ENCODE assay signal across 17 cellular contexts in genomic region chr1:1134300-1134961, GRCh38. TPM values are rescaled to one million over a fixed set of nuclear protein-coding genes. Genes with fewer than 3 reads are reported as not detected.
DNase-seq lines count a peak whose midpoint lies in the region; ATAC-seq and TF ChIP-seq lines count a peak whose summit lies in the region.
"Had no signal": no experiment of that assay in that cellular context is flagged by ENCODE, and none has a peak within 500 bp of the region (broad histone marks: within the 10 kb centered on the region; RNA-seq: fewer than 3 reads in every experiment).

No MANE protein-coding gene starts in this region.

- no peaks in the 10 kb centered on the region for H3K36me3 ChIP-seq in left ventricle myocardium inferior
- H3K36me3 ChIP-seq in mesenchymal stem cell (ENCODE audit: control insufficient read depth in 1 of 2, insufficient read depth in 2 of 2, low read depth in 1 of 2, low read length in 2 of 2) = peaks cover 0 to 8% of the 10 kb centered on the region in 2 experiments
- no peaks in the 10 kb centered on the region for H3K36me3 ChIP-seq in stomach
- H3K36me3 ChIP-seq in brain microvascular endothelial cell (replicated peaks) = no peaks in the 10 kb centered on the region

- H3K18ac ChIP-seq in mesenchymal stem cell (ENCODE audit: low read depth in 1 of 2, low read length in 2 of 2) = no peak overlapping the region

- TF ChIP-seq POLR2A in stomach (IDR thresholded peaks at IDR 0.05) = no peak

- peak overlapping the region; percentile 56 for H3K27ac ChIP-seq in left ventricle myocardium inferior (replicated peaks)
- no peak overlapping the region for H3K27ac ChIP-seq in mesenchymal stem cell (ENCODE audit: low read length, poor library complexity, severe bottlenecking)
- H3K27ac ChIP-seq in stomach = peak overlapping the region; percentile 91 to 99 (median 94)
- no peak overlapping the region for H3K27ac ChIP-seq in brain microvascular endothelial cell
- H3K27ac ChIP-seq: HL-60 had no signal

- no peak overlapping the region for H4K8ac ChIP-seq in mesenchymal stem cell (ENCODE audit: low read length)

- no peak overlapping the region for H3K9ac ChIP-seq in mesenchymal stem cell (ENCODE audit: low read length)

- intact Hi-C loops in left ventricle myocardium inferior (cut with micrococcal nuclease) (no loop called here), cardiac septum (cut with DNase I) (loop anchor here (5.0 kb wide), 1 partner anchor 73 kb away; the partner anchor contains the start of gene TNFRSF18), stomach (cut with DNase I; ENCODE audit: low total_unique reads) (no loop called here)

- H3K9me3 Mint-ChIP-seq in IgD-negative memory B cell = no peaks in the 10 kb centered on the region
- H3K9me3 Mint-ChIP-seq: CD4-positive, alpha-beta memory T cell; H9 had no signal

- H2AK5ac ChIP-seq in mesenchymal stem cell (ENCODE audit: low read length, severe bottlenecking) = peak overlapping the region; percentile 84

- H3K36me3 Mint-ChIP-seq in IgD-negative memory B cell = no peaks in the 10 kb centered on the region
- H3K36me3 Mint-ChIP-seq: CD4-positive, alpha-beta memory T cell had no signal

- H2BK15ac ChIP-seq in mesenchymal stem cell (ENCODE audit: low read depth, poor library complexity, severe bottlenecking) = no peak overlapping the region

- no peak overlapping the region for H3K4me3 Mint-ChIP-seq in IgD-negative memory B cell
- H3K4me3 Mint-ChIP-seq: H9 had no signal

- H2BK5ac ChIP-seq in mesenchymal stem cell (ENCODE audit: low read depth, low read length, poor library complexity, severe bottlenecking) = no peak overlapping the region

- H3K4me1 Mint-ChIP-seq in IgD-negative memory B cell = peaks cover 13 to 22% (median 21%) of the 10 kb centered on the region in 3 donors

- peaks cover 1% of the 10 kb centered on the region for H3K27me3 Mint-ChIP-seq in IgD-negative memory B cell
- H3K27me3 Mint-ChIP-seq: CD4-positive, alpha-beta memory T cell had no signal

- H3K79me1 ChIP-seq in mesenchymal stem cell (replicated peaks; ENCODE audit: low read length, poor library complexity, severe bottlenecking) = peaks cover 7% of the 10 kb centered on the region

- no peak overlapping the region for H3K23ac ChIP-seq in mesenchymal stem cell (ENCODE audit: low read length in 2 of 2)

- WGBS in mesenchymal stem cell = 91% methylated on average over 27 of the region's 27 CpGs
- 73 to 91% (median 89%) methylated on average over 13 to 27 of the region's 27 CpGs for WGBS in stomach, 5 donors

- no peak overlapping the region for H3K4ac ChIP-seq in mesenchymal stem cell (ENCODE audit: low read depth in 1 of 2, low read length in 2 of 2)

- no peak overlapping the region for H3K14ac ChIP-seq in mesenchymal stem cell (ENCODE audit: low read length in 2 of 2)

- no peak overlapping the region for H2BK12ac ChIP-seq in mesenchymal stem cell (ENCODE audit: low read length in 2 of 2)

- ATAC-seq in HG02610 (IDR thresholded peaks at IDR 0.05; ENCODE audit: unreplicated experiment) (no peak), HG02798 (IDR thresholded peaks at IDR 0.05; ENCODE audit: poor library complexity, unreplicated experiment) (no peak)

- H2AFZ ChIP-seq in mesenchymal stem cell (ENCODE audit: low read depth, low read length) = no peak overlapping the region

- no peak for TF ChIP-seq CTCF in left ventricle myocardium inferior (IDR thresholded peaks at IDR 0.05; ENCODE audit: borderline replicate concordance)
- TF ChIP-seq CTCF in stomach (IDR thresholded peaks at IDR 0.05) = no peak
- TF ChIP-seq CTCF in brain microvascular endothelial cell (IDR thresholded peaks at IDR 0.05; ENCODE audit: low read depth, low read length, missing control alignments) = no peak

- H3K27ac Mint-ChIP-seq in IgD-negative memory B cell = peak overlapping the region in 2 of 3 donors; percentile 39 to 84
- H3K27ac Mint-ChIP-seq: H9 had no signal

- H3K9me3 ChIP-seq in left ventricle myocardium inferior (replicated peaks) = no peaks in the 10 kb centered on the region
- no peaks in the 10 kb centered on the region for H3K9me3 ChIP-seq in mesenchymal stem cell (ENCODE audit: control insufficient read depth, low read length)
- no peaks in the 10 kb centered on the region for H3K9me3 ChIP-seq in stomach

- DNase-seq in left ventricle myocardium inferior = no peak
- DNase-seq in cardiac septum (ENCODE audit: low spot score) = no peak
- no peak for DNase-seq in mesenchymal stem cell
- no peak for DNase-seq in stomach
- no peak for DNase-seq in brain microvascular endothelial cell
- DNase-seq: 8988T; AML-193; CD4-positive, alpha-beta memory T cell; DMS153; DMS79 treated with DMSO at 0.1 percent for 48 hours; EL; GOT3; H9 had no signal

- H3K4me1 ChIP-seq in left ventricle myocardium inferior (peaks cover 4% of the 10 kb centered on the region), mesenchymal stem cell (ENCODE audit: control insufficient read depth, insufficient read depth, low read depth, low read length) (peaks cover 50% of the 10 kb centered on the region), stomach (peaks cover 40 to 70% (median 61%) of the 10 kb centered on the region in 4 donors)

- H4K91ac ChIP-seq in mesenchymal stem cell (ENCODE audit: low read length) = no peak overlapping the region

- H3K27me3 ChIP-seq in left ventricle myocardium inferior (ENCODE audit: low read depth) (peaks cover 59% of the 10 kb centered on the region), mesenchymal stem cell (ENCODE audit: control insufficient read depth in 1 of 2, insufficient read depth in 1 of 2, low read length in 2 of 2) (peaks cover 3 to 63% of the 10 kb centered on the region in 2 experiments), stomach (peaks cover 0 to 33% (median 5%) of the 10 kb centered on the region in 3 donors), brain microvascular endothelial cell (replicated peaks) (peaks cover 10% of the 10 kb centered on the region)

- no peak overlapping the region for H2BK120ac ChIP-seq in mesenchymal stem cell (ENCODE audit: low read depth, low read length)

- TF ChIP-seq EP300 in stomach (IDR thresholded peaks at IDR 0.05) = no peak

- H3K4me3 ChIP-seq in left ventricle myocardium inferior (no peak overlapping the region), mesenchymal stem cell (ENCODE audit: insufficient read depth in 1 of 2, low read depth in 1 of 2, low read length in 2 of 2) (no peak overlapping the region), stomach (no peak overlapping the region), brain microvascular endothelial cell (ENCODE audit: low read depth, low read length) (no peak overlapping the region)

- in situ Hi-C loops in brain microvascular endothelial cell (cut with HindIII; ENCODE audit: low pct_ligation_motif_present, low sequenced_read_pairs) = no loop called here

- H3K4me2 ChIP-seq in mesenchymal stem cell (ENCODE audit: low read length, poor library complexity, severe bottlenecking) = no peak overlapping the region

RNA-seq across cellular contexts. Expression of gene C1orf159, which starts 18.5 kb away (rescaled TPM):
- total RNA-seq in left ventricle myocardium inferior = 3.8 TPM
- 5.4 TPM for total RNA-seq in cardiac septum
- polyA plus RNA-seq in IgD-negative memory B cell = 7.9 TPM
- 7.6 TPM for polyA plus RNA-seq in mesenchymal stem cell (2013, experiment 1 of 2)
- polyA plus RNA-seq in mesenchymal stem cell (2013, experiment 2 of 2) = 7.7 TPM
- total RNA-seq in stomach = 10 to 100 TPM; 15.8 to 67.0 (median 33.8) TPM
- 10 to 100 TPM; 10.2 to 17.1 (median 12.8) TPM for polyA plus RNA-seq in stomach

RNA-seq across cellular contexts. Expression of gene TTLL10, which starts 39.2 kb away (rescaled TPM):
- not detected for total RNA-seq in left ventricle myocardium inferior
- total RNA-seq in cardiac septum = 0.22 TPM
- polyA plus RNA-seq in IgD-negative memory B cell = not detected
- polyA plus RNA-seq in mesenchymal stem cell (2013, experiment 1 of 2) = not detected
- polyA plus RNA-seq in mesenchymal stem cell (2013, experiment 2 of 2) = not detected
- total RNA-seq in stomach = 1 to 10 TPM in 1 of 5 donors, not detected in 4; 6.4 TPM
- under 1 TPM in 2 of 3 donors, not detected in 1; 0.13 to 0.46 TPM for polyA plus RNA-seq in stomach
- total RNA-seq: CD4-positive, alpha-beta memory T cell had no signal

Comparison
In these comparisons a context has a peak if more than half of its experiments do, and no peak if none do; other contexts are left out.
1. H3K27ac ChIP-seq: peak in left ventricle myocardium inferior (single experiment) and stomach (5 of 5); none in mesenchymal stem cell (single experiment) and brain microvascular endothelial cell (single experiment).